In the genomic region with DNA sequence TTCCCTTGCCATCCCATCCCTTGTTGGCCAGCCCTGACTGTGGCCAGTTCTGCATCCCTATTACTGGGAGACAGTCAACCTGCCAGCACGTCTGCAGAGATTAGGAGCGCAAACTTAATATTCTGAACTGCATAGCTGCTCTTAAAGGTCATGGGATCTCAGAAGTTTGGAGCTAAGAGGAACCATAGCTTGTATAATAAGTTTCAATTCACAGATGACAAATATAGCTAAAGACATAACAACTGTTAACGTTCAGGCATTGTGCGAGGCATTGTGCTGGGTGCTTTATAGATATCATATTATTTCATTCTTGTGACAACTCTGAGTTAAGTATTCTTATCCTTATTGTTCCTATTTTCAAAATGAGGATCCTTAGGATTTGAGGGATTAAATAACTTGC, we compare ENCODE assay signal across 15 cellular contexts. TPM values are rescaled to one million over a fixed set of nuclear protein-coding genes. Genes with fewer than 3 reads are reported as not detected.
A peak's percentile ranks its signal among the peaks of the same experiment; 100 is the strongest.
DNase-seq lines count a peak whose midpoint lies in the region; ATAC-seq and TF ChIP-seq lines count a peak whose summit lies in the region.
"Had no signal": no experiment of that assay in that cellular context is flagged by ENCODE, and none has a peak within 500 bp of the region (broad histone marks: within the 10 kb centered on the region; RNA-seq: fewer than 3 reads in every experiment).

No MANE protein-coding gene starts in this region.

- ATAC-seq in heart left ventricle (no peak), Right ventricle myocardium inferior (no peak), upper lobe of left lung (ENCODE audit: low FRiP score in 2 of 2) (no peak)
- ATAC-seq: activated CD8-positive, alpha-beta T cell treated with anti-CD3 and anti-CD28 coated beads, Interleukin-2, amount 10 ng/mL, durations not matched to agents 7 days and 5 days; mucosa of descending colon had no signal

- H3K79me2 ChIP-seq in parathyroid adenoma: peaks cover 50% of the 10 kb centered on the region

- intact Hi-C loops in heart left ventricle (cut with DNase I) (loop anchor here in 5 of 10 donors (5.0 to 10.0 kb wide), 3 partner anchors 95 to 198 kb away; partner anchors contain the start of gene STBD1 (in 4 of the 5)), Right ventricle myocardium inferior (cut with DNase I) (loop anchor here (5.0 kb wide), 1 partner anchor 97 kb away; the partner anchor contains the start of gene STBD1), esophagus muscularis mucosa (cut with DNase I) (no loop called here)

- TF ChIP-seq EP300 in esophagus muscularis mucosa (IDR thresholded peaks at IDR 0.05) (no peak), upper lobe of left lung (IDR thresholded peaks at IDR 0.05) (no peak)

- H2AFZ ChIP-seq in parathyroid adenoma: no peak overlapping the region

- H3K27ac ChIP-seq in heart left ventricle: peak overlapping the region in 11 of 12 donors; percentile 58 to 99 (median 96)
- peak overlapping the region; percentile 95 to 99 (median 98) for H3K27ac ChIP-seq in esophagus muscularis mucosa (replicated peaks in 1 of 4)
- H3K27ac ChIP-seq in parathyroid adenoma: peak overlapping the region; percentile 39
- peak overlapping the region; percentile 92 to 99 (median 97) for H3K27ac ChIP-seq in upper lobe of left lung

- no peak overlapping the region for H3K4me2 ChIP-seq in parathyroid adenoma (ENCODE audit: low read length)

- H3K9me3 ChIP-seq in heart left ventricle: no peaks in the 10 kb centered on the region
- no peaks in the 10 kb centered on the region for H3K9me3 ChIP-seq in esophagus muscularis mucosa
- no peaks in the 10 kb centered on the region for H3K9me3 ChIP-seq in parathyroid adenoma (ENCODE audit: control insufficient read depth, low read length)
- H3K9me3 ChIP-seq in upper lobe of left lung: no peaks in the 10 kb centered on the region
- H3K9me3 ChIP-seq: mucosa of descending colon had no signal

- H3K4me3 ChIP-seq in heart left ventricle: peak overlapping the region in 2 of 12 donors; percentile 70 to 83
- peak overlapping the region in 1 of 4 donors; percentile 85 for H3K4me3 ChIP-seq in esophagus muscularis mucosa
- no peak overlapping the region for H3K4me3 ChIP-seq in parathyroid adenoma (ENCODE audit: low read depth, low read length)
- peak overlapping the region in 1 of 4 donors; percentile 78 for H3K4me3 ChIP-seq in upper lobe of left lung
- H3K4me3 ChIP-seq: mucosa of descending colon had no signal

- TF ChIP-seq CTCF in heart left ventricle (IDR thresholded peaks at IDR 0.05): no peak
- no peak for TF ChIP-seq CTCF in esophagus muscularis mucosa (IDR thresholded peaks at IDR 0.05)
- no peak for TF ChIP-seq CTCF in parathyroid adenoma (IDR thresholded peaks at IDR 0.05)
- TF ChIP-seq CTCF in upper lobe of left lung (IDR thresholded peaks at IDR 0.05): no peak

- WGBS in heart left ventricle, 4 donors: 37 to 63% (median 59%) methylated on average over 4 of the region's 4 CpGs
- 70% methylated on average over 4 of the region's 4 CpGs for WGBS in esophagus muscularis mucosa
- 66 to 68% methylated on average over 4 of the region's 4 CpGs for WGBS in upper lobe of left lung, 2 donors

- no peak for DNase-seq in heart left ventricle
- DNase-seq in Right ventricle myocardium inferior (ENCODE audit: missing footprints): no peak
- no peak for DNase-seq in esophagus muscularis mucosa (ENCODE audit: extremely low spot score)
- DNase-seq in upper lobe of left lung: no peak
- no peak for DNase-seq in COLO668 (lab: John Stamatoyannopoulos, UW; ENCODE audit: unreplicated experiment)
- no peak for DNase-seq in NCI-H1417 treated with DMSO at 0.1 percent for 48 hours (lab: John Stamatoyannopoulos, UW)
- no peak for DNase-seq in HUDEP-2 (lab: John Stamatoyannopoulos, UW; ENCODE audit: unreplicated experiment in 76 of 76)
- DNase-seq: activated CD8-positive, alpha-beta T cell treated with anti-CD3 and anti-CD28 coated beads, Interleukin-2, amount 10 ng/mL, durations not matched to agents 7 days and 5 days; activated naive CD4-positive, alpha-beta T cell treated with anti-CD3 and anti-CD28 coated beads, Interleukin-2, amount 10 ng/mL, durations not matched to agents 7 days and 5 days; head of caudate nucleus; NCI-H1092 treated with DMSO at 0.1 percent for 48 hours; NCI-H774 had no signal

- H3K4me1 ChIP-seq in heart left ventricle (peaks cover 28 to 89% (median 81%) of the 10 kb centered on the region in 12 donors), esophagus muscularis mucosa (peaks cover 82 to 91% (median 88%) of the 10 kb centered on the region in 4 donors), parathyroid adenoma (peaks cover 11% of the 10 kb centered on the region), upper lobe of left lung (peaks cover 71 to 83% (median 79%) of the 10 kb centered on the region in 4 donors)

- no peak overlapping the region for H3K9ac ChIP-seq in parathyroid adenoma

- H3K36me3 ChIP-seq in heart left ventricle: no peaks in the 10 kb centered on the region
- no peaks in the 10 kb centered on the region for H3K36me3 ChIP-seq in esophagus muscularis mucosa
- H3K36me3 ChIP-seq in parathyroid adenoma (ENCODE audit: control insufficient read depth, insufficient read depth, low read length): no peaks in the 10 kb centered on the region
- no peaks in the 10 kb centered on the region for H3K36me3 ChIP-seq in upper lobe of left lung

- TF ChIP-seq POLR2A in heart left ventricle (IDR thresholded peaks at IDR 0.05) (no peak), esophagus muscularis mucosa (IDR thresholded peaks at IDR 0.05; ENCODE audit: low read depth) (no peak), upper lobe of left lung (IDR thresholded peaks at IDR 0.05) (no peak)

- H3K27me3 ChIP-seq in heart left ventricle (no peaks in the 10 kb centered on the region), esophagus muscularis mucosa (no peaks in the 10 kb centered on the region), parathyroid adenoma (ENCODE audit: control insufficient read depth, insufficient read depth, low read length) (no peaks in the 10 kb centered on the region), upper lobe of left lung (no peaks in the 10 kb centered on the region)

RNA-seq across cellular contexts. Expression of gene SCARB2, which starts 3.7 kb away (rescaled TPM):
- total RNA-seq in heart left ventricle (100 to 1,000 TPM in 3 of 9 donors, 10 to 100 TPM in 6; 84.9 to 208 (median 96.0) TPM), Right ventricle myocardium inferior (102 TPM), esophagus muscularis mucosa (100 to 1,000 TPM in 2 of 4 donors, 10 to 100 TPM in 2; 89.3 to 118 (median 106) TPM), upper lobe of left lung (100 to 1,000 TPM; 103 to 190 (median 174) TPM)
- 100 to 1,000 TPM in 1 of 2 donors, 10 to 100 TPM in 1; 98.1 to 108 TPM for polyA plus RNA-seq in heart left ventricle

RNA-seq across cellular contexts. Expression of gene FAM47E, which starts 41.6 kb away (rescaled TPM):
- total RNA-seq in heart left ventricle (1 to 10 TPM in 8 of 9 donors, under 1 TPM in 1; 0.48 to 4.9 (median 2.5) TPM), Right ventricle myocardium inferior (2.4 TPM), esophagus muscularis mucosa (1 to 10 TPM; 2.0 to 2.2 (median 2.1) TPM), upper lobe of left lung (10 to 100 TPM in 2 of 6 donors, 1 to 10 TPM in 4; 4.0 to 17.5 (median 6.5) TPM)
- polyA plus RNA-seq in heart left ventricle: 1 to 10 TPM in 1 of 2 donors, under 1 TPM in 1; 0.36 to 3.2 TPM
- total RNA-seq: activated CD8-positive, alpha-beta T cell treated with anti-CD3 and anti-CD28 coated beads, Interleukin-2, amount 10 ng/mL, durations not matched to agents 7 days and 5 days; T-helper 1 cell treated with Interleukin-12 subunit alpha and Interleukin-12 subunit beta and Interleukin-4 antibody, amounts not matched to agents 30 ng/mL and 1 ng/mL, for 36 hours had no signal

Comparison
In these comparisons a context has a peak if more than half of its experiments do, and no peak if none do; other contexts are left out.
1. H3K27ac ChIP-seq: peak in every context shown above with its lines; median percentile 98 in esophagus muscularis mucosa; 97 in upper lobe of left lung; 96 in heart left ventricle; 39 in parathyroid adenoma.